ENCODE assay signal across 1 cellular context in the genomic region with DNA sequence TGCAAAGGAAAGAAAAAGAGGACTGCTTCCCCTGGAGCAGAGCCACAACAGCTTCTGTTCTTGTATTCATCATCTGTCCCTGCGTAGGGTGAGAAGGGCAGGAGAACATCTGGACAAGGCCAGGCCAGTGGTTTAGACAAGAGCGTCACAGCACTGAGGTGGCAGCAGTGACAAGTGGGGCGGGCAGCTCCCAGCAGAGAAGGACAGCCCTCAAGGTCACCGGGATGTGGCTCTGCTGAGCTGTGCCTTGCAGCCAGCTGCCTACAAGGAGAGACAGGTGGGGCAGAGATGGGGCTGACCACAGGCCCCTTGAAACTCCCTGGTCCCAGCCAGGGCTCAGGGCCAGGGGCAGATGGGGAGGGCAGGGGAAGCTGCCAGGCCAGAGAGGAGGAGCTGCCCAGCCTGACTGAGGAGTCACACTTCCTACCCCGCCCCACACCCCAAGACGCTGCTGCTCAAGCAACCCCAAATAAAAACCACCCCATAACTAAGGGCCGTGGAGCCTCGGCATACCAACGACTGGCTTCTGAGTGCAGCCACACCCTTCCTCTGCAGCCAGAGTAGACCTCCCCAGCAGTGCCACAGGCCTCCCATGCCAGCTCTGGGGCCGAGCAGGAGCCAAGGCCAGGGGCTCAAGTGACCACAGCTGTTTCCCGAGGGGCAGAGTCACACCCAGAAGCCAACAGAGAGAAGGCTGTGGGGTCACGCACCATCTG.
TF ChIP-seq lines count a peak whose summit lies in the region.

No MANE protein-coding gene starts in this region.

TF ChIP-seq in endothelial cell of umbilical vein, 7 proteins besides CTCF, POLR2A, EP300 and RAD21:
- TF ChIP-seq POLR2AphosphoS5 (IDR thresholded peaks at IDR 0.05; ENCODE audit: insufficient read depth, low read depth, low read length) (no peak), GATA2 (IDR thresholded peaks at IDR 0.05; ENCODE audit: insufficient read depth, insufficient read length, low read depth, low read length) (no peak), JUN (IDR thresholded peaks at IDR 0.05; ENCODE audit: borderline replicate concordance, insufficient read depth, insufficient read length, low read depth) (no peak)
